In genomic region chr12:109875572-109876131, GRCh38 we compare ENCODE assay signal across 1 cellular context.
TF ChIP-seq lines count a peak whose summit lies in the region.

No MANE protein-coding gene starts in this region.

TF ChIP-seq in HCT116, 20 proteins besides CTCF, POLR2A, EP300 and RAD21 (continued from another document):
- TF ChIP-seq, protein P1, sequence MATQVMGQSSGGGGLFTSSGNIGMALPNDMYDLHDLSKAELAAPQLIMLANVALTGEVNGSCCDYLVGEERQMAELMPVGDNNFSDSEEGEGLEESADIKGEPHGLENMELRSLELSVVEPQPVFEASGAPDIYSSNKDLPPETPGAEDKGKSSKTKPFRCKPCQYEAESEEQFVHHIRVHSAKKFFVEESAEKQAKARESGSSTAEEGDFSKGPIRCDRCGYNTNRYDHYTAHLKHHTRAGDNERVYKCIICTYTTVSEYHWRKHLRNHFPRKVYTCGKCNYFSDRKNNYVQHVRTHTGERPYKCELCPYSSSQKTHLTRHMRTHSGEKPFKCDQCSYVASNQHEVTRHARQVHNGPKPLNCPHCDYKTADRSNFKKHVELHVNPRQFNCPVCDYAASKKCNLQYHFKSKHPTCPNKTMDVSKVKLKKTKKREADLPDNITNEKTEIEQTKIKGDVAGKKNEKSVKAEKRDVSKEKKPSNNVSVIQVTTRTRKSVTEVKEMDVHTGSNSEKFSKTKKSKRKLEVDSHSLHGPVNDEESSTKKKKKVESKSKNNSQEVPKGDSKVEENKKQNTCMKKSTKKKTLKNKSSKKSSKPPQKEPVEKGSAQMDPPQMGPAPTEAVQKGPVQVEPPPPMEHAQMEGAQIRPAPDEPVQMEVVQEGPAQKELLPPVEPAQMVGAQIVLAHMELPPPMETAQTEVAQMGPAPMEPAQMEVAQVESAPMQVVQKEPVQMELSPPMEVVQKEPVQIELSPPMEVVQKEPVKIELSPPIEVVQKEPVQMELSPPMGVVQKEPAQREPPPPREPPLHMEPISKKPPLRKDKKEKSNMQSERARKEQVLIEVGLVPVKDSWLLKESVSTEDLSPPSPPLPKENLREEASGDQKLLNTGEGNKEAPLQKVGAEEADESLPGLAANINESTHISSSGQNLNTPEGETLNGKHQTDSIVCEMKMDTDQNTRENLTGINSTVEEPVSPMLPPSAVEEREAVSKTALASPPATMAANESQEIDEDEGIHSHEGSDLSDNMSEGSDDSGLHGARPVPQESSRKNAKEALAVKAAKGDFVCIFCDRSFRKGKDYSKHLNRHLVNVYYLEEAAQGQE (IDR thresholded peaks at IDR 0.05; ENCODE audit: low read depth) = no peak
- TF ChIP-seq ZNF274 (IDR thresholded peaks at IDR 0.05; ENCODE audit: low read depth, low read length) = no peak
- TF ChIP-seq, protein P2, sequence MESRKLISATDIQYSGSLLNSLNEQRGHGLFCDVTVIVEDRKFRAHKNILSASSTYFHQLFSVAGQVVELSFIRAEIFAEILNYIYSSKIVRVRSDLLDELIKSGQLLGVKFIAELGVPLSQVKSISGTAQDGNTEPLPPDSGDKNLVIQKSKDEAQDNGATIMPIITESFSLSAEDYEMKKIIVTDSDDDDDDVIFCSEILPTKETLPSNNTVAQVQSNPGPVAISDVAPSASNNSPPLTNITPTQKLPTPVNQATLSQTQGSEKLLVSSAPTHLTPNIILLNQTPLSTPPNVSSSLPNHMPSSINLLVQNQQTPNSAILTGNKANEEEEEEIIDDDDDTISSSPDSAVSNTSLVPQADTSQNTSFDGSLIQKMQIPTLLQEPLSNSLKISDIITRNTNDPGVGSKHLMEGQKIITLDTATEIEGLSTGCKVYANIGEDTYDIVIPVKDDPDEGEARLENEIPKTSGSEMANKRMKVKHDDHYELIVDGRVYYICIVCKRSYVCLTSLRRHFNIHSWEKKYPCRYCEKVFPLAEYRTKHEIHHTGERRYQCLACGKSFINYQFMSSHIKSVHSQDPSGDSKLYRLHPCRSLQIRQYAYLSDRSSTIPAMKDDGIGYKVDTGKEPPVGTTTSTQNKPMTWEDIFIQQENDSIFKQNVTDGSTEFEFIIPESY (IDR thresholded peaks at IDR 0.05; ENCODE audit: extremely low read depth, insufficient replicate concordance, low read length) = no peak
- TF ChIP-seq ELF1 (IDR thresholded peaks at IDR 0.05; ENCODE audit: borderline replicate concordance, low read depth) = no peak
- TF ChIP-seq SRF (IDR thresholded peaks at IDR 0.05; ENCODE audit: low read depth) = no peak
- TF ChIP-seq ZFX (IDR thresholded peaks at IDR 0.05) = no peak
- TF ChIP-seq SP1 (IDR thresholded peaks at IDR 0.05; ENCODE audit: low read depth) = no peak
- TF ChIP-seq JUND (IDR thresholded peaks at IDR 0.05) = no peak
- TF ChIP-seq ATF3 (IDR thresholded peaks at IDR 0.05) = no peak
- no peak for TF ChIP-seq POLR2AphosphoS5 (IDR thresholded peaks at IDR 0.05; ENCODE audit: low read depth, low read length)
TF ChIP-seq in HCT116: peak in this region for 0.
